In genomic region chr5:107719207-107719606, GRCh38 we compare ENCODE assay signal across 22 cellular contexts. TPM values are rescaled to one million over a fixed set of nuclear protein-coding genes. Genes with fewer than 3 reads are reported as not detected.
"Had no signal": no experiment of that assay in that cellular context is flagged by ENCODE, and none has a peak within 500 bp of the region (broad histone marks: within the 10 kb centered on the region; RNA-seq: fewer than 3 reads in every experiment).

No MANE protein-coding gene starts in this region.

- DNase-seq: activated CD4-positive, alpha-beta T cell treated with anti-CD3 and anti-CD28 coated beads, Interleukin-2, amount 10 ng/mL, durations not matched to agents 24 days and 14 days; activated CD8-positive, alpha-beta memory T cell treated with anti-CD3 and anti-CD28 coated beads, Interleukin-2, amount 10 ng/mL, durations not matched to agents 7 days and 5 days; activated CD8-positive, alpha-beta T cell treated with anti-CD3 and anti-CD28 coated beads for 36 hours; activated effector memory CD4-positive, alpha-beta T cell treated with anti-CD3 and anti-CD28 coated beads, Interleukin-2, amount 50 U/mL, for 16 hours; activated naive CD4-positive, alpha-beta T cell treated with anti-CD3 and anti-CD28 coated beads, Interleukin-2, amount 10 ng/mL, durations not matched to agents 7 days and 5 days; activated T-cell treated with anti-CD3 and anti-CD28 coated beads for 4 hours; amygdala; body of pancreas; heart left ventricle; left cardiac atrium; lower lobe of right lung; naive thymus-derived CD8-positive, alpha-beta T cell; ovary; spleen; stimulated activated CD4-positive, alpha-beta T cell treated with anti-CD3 and anti-CD28 coated beads, Interleukin-4, amount 100 ng/mL, for 1 hour; stimulated activated naive CD4-positive, alpha-beta T cell; T-helper 2 cell; testis had no signal

- H3K4me1 ChIP-seq: body of pancreas, heart left ventricle, lower lobe of right lung, prostate gland, spleen, testis, upper lobe of left lung had no signal

- H3K27me3 ChIP-seq: body of pancreas, heart left ventricle, ovary, spleen, testis, upper lobe of left lung had no signal

- H3K27ac ChIP-seq: body of pancreas, epithelial cell of prostate, heart left ventricle, lower lobe of right lung, ovary, prostate gland, spleen, testis, upper lobe of left lung had no signal

- H3K36me3 ChIP-seq: heart left ventricle, lower lobe of right lung, ovary, prostate gland, spleen, upper lobe of left lung had no signal

- ATAC-seq: activated CD4-positive, CD25-positive, alpha-beta regulatory T cell treated with anti-CD3 and anti-CD28 coated beads, Interleukin-2, amount 50 U/mL, for 24 hours; activated CD8-positive, alpha-beta memory T cell treated with anti-CD3 and anti-CD28 coated beads, Interleukin-2, amount 10 ng/mL, durations not matched to agents 7 days and 5 days; activated CD8-positive, alpha-beta T cell treated with anti-CD3 and anti-CD28 coated beads for 36 hours; body of pancreas; heart left ventricle; left cardiac atrium; lower lobe of right lung; naive thymus-derived CD8-positive, alpha-beta T cell had no signal

- H3K9me3 ChIP-seq: ovary, prostate gland, testis had no signal

- H3K4me3 ChIP-seq: body of pancreas, heart left ventricle, lower lobe of right lung, ovary, prostate gland, spleen, testis, upper lobe of left lung had no signal

RNA-seq across cellular contexts. Expression of gene EFNA5, which starts 48.5 kb away (rescaled TPM):
- total RNA-seq: activated CD4-positive, alpha-beta T cell treated with anti-CD3 and anti-CD28 coated beads, Interleukin-2, amount 10 ng/mL, durations not matched to agents 24 days and 14 days; activated CD8-positive, alpha-beta memory T cell treated with anti-CD3 and anti-CD28 coated beads, Interleukin-2, amount 10 ng/mL, durations not matched to agents 7 days and 5 days; activated CD8-positive, alpha-beta T cell treated with anti-CD3 and anti-CD28 coated beads for 36 hours; naive thymus-derived CD8-positive, alpha-beta T cell had no signal
